Comparison of ENCODE assay signal across 8 cellular contexts in the genomic region with DNA sequence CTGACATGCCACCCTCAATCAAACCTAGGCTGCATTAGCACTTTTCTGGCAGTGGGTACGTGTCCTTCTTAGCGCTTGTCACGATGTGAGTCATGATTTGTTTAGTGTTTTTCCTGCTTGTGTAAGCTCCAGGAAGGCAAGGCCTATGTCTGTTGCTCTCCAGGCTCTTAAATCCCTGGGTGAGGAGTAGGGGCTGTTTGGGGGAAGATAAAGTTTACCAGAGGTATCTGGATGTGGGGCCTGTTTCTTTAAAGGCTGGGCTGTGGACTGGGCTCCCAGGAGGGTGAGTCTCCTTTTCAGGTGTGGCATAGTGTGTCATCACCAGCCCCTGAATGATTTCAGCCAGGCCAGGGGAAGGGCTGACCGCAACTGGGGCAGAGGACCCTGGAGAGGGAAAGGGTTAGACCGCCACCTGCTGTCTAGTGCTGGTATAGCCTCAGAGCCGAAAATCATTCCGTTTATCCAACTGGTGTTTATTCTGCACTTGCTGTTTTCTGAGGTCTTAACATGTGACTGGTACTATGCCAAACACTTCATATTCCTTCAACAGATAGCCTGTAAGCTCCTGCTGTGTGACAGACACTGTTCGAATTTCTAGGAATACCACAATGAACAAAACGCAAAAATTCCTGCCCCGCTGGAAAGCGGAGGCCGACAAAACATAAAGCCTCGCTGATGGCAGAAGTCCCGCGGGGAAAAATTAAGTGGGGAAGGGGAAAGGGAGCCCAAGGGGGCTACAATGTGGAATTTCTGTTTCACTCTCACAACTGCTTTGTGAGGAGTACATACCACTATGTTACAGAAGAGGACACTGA. TPM values are rescaled to one million over a fixed set of nuclear protein-coding genes. Genes with fewer than 3 reads are reported as not detected.
DNase-seq lines count a peak whose midpoint lies in the region; ATAC-seq and TF ChIP-seq lines count a peak whose summit lies in the region.

No MANE protein-coding gene starts in this region.

- CTCF ChIA-PET in activated naive CD4-positive, alpha-beta T cell treated with anti-CD3 and anti-CD28 coated beads, Interleukin-2, amount 10 ng/mL, durations not matched to agents 7 days and 5 days (lab: Charles Lee) = interaction anchor here (0.6 to 8.6 kb wide), 11 partner anchors 13 to 704 kb away, joined by 3 to 69 read pairs (median 3); a partner anchor contains a TSS

- no peaks in the 10 kb centered on the region for H3K27me3 ChIP-seq in Karpas-422 (ENCODE audit: low read length)

- TF ChIP-seq CTCF in glutamatergic neuron (IDR thresholded peaks at IDR 0.05; ENCODE audit: partially characterized antibody, unreplicated experiment) = peak; percentile 89

- H3K79me2 ChIP-seq in Karpas-422 (ENCODE audit: low read length) = no peaks in the 10 kb centered on the region

- H3K9ac ChIP-seq in Karpas-422 (ENCODE audit: low read length) = peak overlapping the region; percentile 40
- no peak overlapping the region for H3K9ac ChIP-seq in SK-N-MC (ENCODE audit: insufficient read length)

- H3K4me2 ChIP-seq in Karpas-422 (ENCODE audit: low read depth, low read length, poor library complexity, severe bottlenecking) = peak overlapping the region; percentile 72

- H3K27ac ChIP-seq in Karpas-422 (ENCODE audit: low read length) (peak overlapping the region; percentile 76), SK-N-MC (no peak overlapping the region)

- H3K9me3 Mint-ChIP-seq in activated naive CD4-positive, alpha-beta T cell treated with anti-CD3 and anti-CD28 coated beads, Interleukin-2, amount 10 ng/mL, durations not matched to agents 7 days and 5 days = no peaks in the 10 kb centered on the region
- peaks cover 5% of the 10 kb centered on the region for H3K9me3 Mint-ChIP-seq in glutamatergic neuron (ENCODE audit: unreplicated experiment)

- peaks cover 45% of the 10 kb centered on the region for H3K27me3 Mint-ChIP-seq in activated naive CD4-positive, alpha-beta T cell treated with anti-CD3 and anti-CD28 coated beads, Interleukin-2, amount 10 ng/mL, durations not matched to agents 7 days and 5 days
- peaks cover 4% of the 10 kb centered on the region for H3K27me3 Mint-ChIP-seq in glutamatergic neuron (ENCODE audit: unreplicated experiment)

- ATAC-seq in HG03378 (IDR thresholded peaks at IDR 0.05; ENCODE audit: unreplicated experiment) = no peak

- no peaks in the 10 kb centered on the region for H3K9me2 ChIP-seq in Karpas-422 (replicated peaks; ENCODE audit: insufficient read depth, low read length)

- H3K9me3 ChIP-seq in Karpas-422 (ENCODE audit: low read length) = no peaks in the 10 kb centered on the region
- no peaks in the 10 kb centered on the region for H3K9me3 ChIP-seq in SK-N-MC (ENCODE audit: low read depth, low read length)

- DNase-seq in Karpas-422 (peak; percentile 89), SK-N-MC (ENCODE audit: low read depth, low spot score) (peak; percentile 8), glutamatergic neuron (peak; percentile 84), posterior vena cava (ENCODE audit: low spot score) (peak; percentile 88), ureter (ENCODE audit: low spot score) (peak; percentile 83)
- peak; percentile 74 for DNase-seq in activated naive CD4-positive, alpha-beta T cell treated with anti-CD3 and anti-CD28 coated beads, Interleukin-2, amount 10 ng/mL, durations not matched to agents 7 days and 5 days

- H2AFZ ChIP-seq in Karpas-422 (ENCODE audit: low read length) = no peak overlapping the region

- no peak overlapping the region for H3K4me3 Mint-ChIP-seq in activated naive CD4-positive, alpha-beta T cell treated with anti-CD3 and anti-CD28 coated beads, Interleukin-2, amount 10 ng/mL, durations not matched to agents 7 days and 5 days
- peak overlapping the region; percentile 42 for H3K4me3 Mint-ChIP-seq in glutamatergic neuron (ENCODE audit: unreplicated experiment)

- H3K27ac Mint-ChIP-seq in activated naive CD4-positive, alpha-beta T cell treated with anti-CD3 and anti-CD28 coated beads, Interleukin-2, amount 10 ng/mL, durations not matched to agents 7 days and 5 days = no peak overlapping the region
- H3K27ac Mint-ChIP-seq in glutamatergic neuron (ENCODE audit: unreplicated experiment) = peak overlapping the region; percentile 72

- H3K36me3 ChIP-seq in Karpas-422 (ENCODE audit: insufficient read depth, low read length) = no peaks in the 10 kb centered on the region
- H3K36me3 ChIP-seq in SK-N-MC (ENCODE audit: insufficient read depth, low read length) = no peaks in the 10 kb centered on the region

- H3K4me3 ChIP-seq in GM08714 (ENCODE audit: low read length) = peak overlapping the region; percentile 39; the same call in 1 of the 2 replicates
- H3K4me3 ChIP-seq in Karpas-422 (ENCODE audit: low read length) = peak overlapping the region; percentile 53
- no peak overlapping the region for H3K4me3 ChIP-seq in SK-N-MC

- peaks cover 43% of the 10 kb centered on the region for H3K4me1 ChIP-seq in Karpas-422 (ENCODE audit: low read length)

- H3K36me3 Mint-ChIP-seq in activated naive CD4-positive, alpha-beta T cell treated with anti-CD3 and anti-CD28 coated beads, Interleukin-2, amount 10 ng/mL, durations not matched to agents 7 days and 5 days = no peaks in the 10 kb centered on the region
- H3K36me3 Mint-ChIP-seq in glutamatergic neuron (ENCODE audit: unreplicated experiment) = no peaks in the 10 kb centered on the region

- peaks cover 4% of the 10 kb centered on the region for H3K4me1 Mint-ChIP-seq in activated naive CD4-positive, alpha-beta T cell treated with anti-CD3 and anti-CD28 coated beads, Interleukin-2, amount 10 ng/mL, durations not matched to agents 7 days and 5 days
- peaks cover 14% of the 10 kb centered on the region for H3K4me1 Mint-ChIP-seq in glutamatergic neuron (ENCODE audit: low read depth, unreplicated experiment)

- H4K20me1 ChIP-seq in Karpas-422 (ENCODE audit: insufficient read depth, low read depth, low read length) = no peaks in the 10 kb centered on the region

- intact Hi-C loops in posterior vena cava (cut with DNase I) = loop anchor here (5.0 to 10.0 kb wide), 2 partner anchors 238 to 240 kb away; no protein-coding TSS in a partner anchor

RNA-seq across cellular contexts. Expression of a gene that starts 9.7 kb away (rescaled TPM):
- total RNA-seq in Karpas-422 (2014; rRNA removed; shearing (Covaris generic); ENCODE audit: low replicate concordance) = 2.7 and 3.2 TPM in 2 replicates
- 36.4 TPM for total RNA-seq in glutamatergic neuron (ENCODE audit: unreplicated experiment)
- total RNA-seq in posterior vena cava = 1 to 10 TPM; 3.9 to 5.1 TPM
- total RNA-seq in ureter = 237 TPM

RNA-seq across cellular contexts. Expression of a gene that starts 49.8 kb away (rescaled TPM):
- total RNA-seq in Karpas-422 (2014; rRNA removed; shearing (Covaris generic); ENCODE audit: low replicate concordance) = not detected in 2 replicates
- total RNA-seq in glutamatergic neuron (ENCODE audit: unreplicated experiment) (148 TPM), posterior vena cava (100 to 1,000 TPM; 132 to 142 TPM), ureter (15.9 TPM)

Comparison
In these comparisons a context has a peak if more than half of its experiments do, and no peak if none do; other contexts are left out.
1. DNase-seq: peak in every context shown above with its lines; median percentile 89 in Karpas-422; 88 in posterior vena cava; 84 in glutamatergic neuron; 83 in ureter; 74 in activated naive CD4-positive, alpha-beta T cell treated with anti-CD3 and anti-CD28 coated beads, Interleukin-2, amount 10 ng/mL, durations not matched to agents 7 days and 5 days; 8 in SK-N-MC.
2. RNA of a gene that starts 49.8 kb away (total RNA-seq): 148 TPM in glutamatergic neuron (single experiment), 132 to 142 TPM in posterior vena cava and 15.9 TPM in ureter (single experiment); not detected in Karpas-422; every median in the first group is over 10 times any median in the second.